In genomic region chrX:12891167-12891566, GRCh38 we compare ENCODE assay signal across 31 cellular contexts. TPM values are rescaled to one million over a fixed set of nuclear protein-coding genes. Genes with fewer than 3 reads are reported as not detected.
A peak's percentile ranks its signal among the peaks of the same experiment; 100 is the strongest.
DNase-seq lines count a peak whose midpoint lies in the region; ATAC-seq and TF ChIP-seq lines count a peak whose summit lies in the region.
"Had no signal": no experiment of that assay in that cellular context is flagged by ENCODE, and none has a peak within 500 bp of the region (broad histone marks: within the 10 kb centered on the region; RNA-seq: fewer than 3 reads in every experiment).

No MANE protein-coding gene starts in this region.

- no peak overlapping the region for H2BK20ac ChIP-seq in H9 (ENCODE audit: low read depth, low read length, poor library complexity, severe bottlenecking)

- no peak overlapping the region for H4K8ac ChIP-seq in H9 (replicated peaks; ENCODE audit: insufficient read length, low read depth, low read length)

- H4K91ac ChIP-seq in H9 (ENCODE audit: insufficient read length, low read depth, low read length), result no peak overlapping the region

- no peaks in the 10 kb centered on the region for H3K23me2 ChIP-seq in H9 (ENCODE audit: insufficient read length, low read depth, low read length, poor library complexity, severe bottlenecking)

- H3K27me3 Mint-ChIP-seq in activated CD8-positive, alpha-beta T cell treated with anti-CD3 and anti-CD28 coated beads, Interleukin-2, amount 10 ng/mL, durations not matched to agents 7 days and 5 days (ENCODE audit: low read depth), result no peaks in the 10 kb centered on the region
- no peaks in the 10 kb centered on the region for H3K27me3 Mint-ChIP-seq in activated CD8-positive, alpha-beta T cell treated with anti-CD3 and anti-CD28 coated beads for 36 hours
- no peaks in the 10 kb centered on the region; the same call in 1 of the 2 replicates for H3K27me3 Mint-ChIP-seq in H9 (ENCODE audit: low read depth)
- H3K27me3 Mint-ChIP-seq: activated naive CD8-positive, alpha-beta T cell had no signal

- H3K9me2 ChIP-seq in OCI-LY7 (ENCODE audit: insufficient read depth, low read length), result no peaks in the 10 kb centered on the region

- H3K9me3 ChIP-seq in OCI-LY7 (ENCODE audit: low read length), result peaks cover 10% of the 10 kb centered on the region; the same call in 1 of the 2 replicates
- no peaks in the 10 kb centered on the region for H3K9me3 ChIP-seq in spleen
- no peaks in the 10 kb centered on the region for H3K9me3 ChIP-seq in esophagus squamous epithelium
- no peaks in the 10 kb centered on the region for H3K9me3 ChIP-seq in H9 (ENCODE audit: control insufficient read depth, low read depth, low read length)
- H3K9me3 ChIP-seq: esophagus muscularis mucosa, gastroesophageal sphincter had no signal

- H3K4me2 ChIP-seq in KMS-11, result peak overlapping the region; percentile 92
- peak overlapping the region; percentile 55 for H3K4me2 ChIP-seq in OCI-LY7 (ENCODE audit: low read length)
- no peak overlapping the region for H3K4me2 ChIP-seq in H9 (ENCODE audit: insufficient read depth, insufficient read length, low read length)

- no peak for TF ChIP-seq POLR2A in spleen (IDR thresholded peaks at IDR 0.05)
- TF ChIP-seq POLR2A in esophagus squamous epithelium (IDR thresholded peaks at IDR 0.05), result no peak

- H3K27ac ChIP-seq in KMS-11, result peak overlapping the region; percentile 88
- peak overlapping the region; percentile 88 for H3K27ac ChIP-seq in OCI-LY7 (ENCODE audit: low read depth, low read length, poor library complexity, severe bottlenecking)
- peak overlapping the region in 7 of 8 donors; percentile 35 to 81 (median 73) for H3K27ac ChIP-seq in spleen
- no peak overlapping the region for H3K27ac ChIP-seq in esophagus squamous epithelium
- no peak overlapping the region for H3K27ac ChIP-seq in H9 (ENCODE audit: insufficient read length, low read depth, low read length)
- H3K27ac ChIP-seq: esophagus muscularis mucosa, gastroesophageal sphincter, parathyroid adenoma, VCaP had no signal

- H2BK15ac ChIP-seq in H9 (ENCODE audit: low read depth, low read length), result no peak overlapping the region

- H4K5ac ChIP-seq in H9 (ENCODE audit: insufficient read length, low read depth, low read length), result no peak overlapping the region

- no peak overlapping the region for H2BK5ac ChIP-seq in H9 (ENCODE audit: insufficient read length, low read length)

- no TSS peak for BruUV-seq in OCI-LY7 (replicated peaks; lab: Mats Ljungman, UMichigan)

- H3K27me3 ChIP-seq in KMS-11 (ENCODE audit: insufficient read depth, low read depth) (no peaks in the 10 kb centered on the region), spleen (replicated peaks in 1 of 7) (peaks cover 0 to 2% (median 0%) of the 10 kb centered on the region in 7 donors), esophagus squamous epithelium (no peaks in the 10 kb centered on the region), H9 (ENCODE audit: insufficient read depth, low read length) (no peaks in the 10 kb centered on the region)
- H3K27me3 ChIP-seq: esophagus muscularis mucosa, gastroesophageal sphincter had no signal

- no peak overlapping the region for H3T11ph ChIP-seq in H9 (ENCODE audit: low read length)

- intact Hi-C loops in activated CD8-positive, alpha-beta T cell treated with anti-CD3 and anti-CD28 coated beads for 36 hours (cut with micrococcal nuclease), result loop anchor here (10.0 kb wide), 1 partner anchor 186 kb away; no protein-coding TSS in a partner anchor
- intact Hi-C loops in OCI-LY7 (cut with micrococcal nuclease; ENCODE audit: unreplicated experiment) (loop anchor here (10.0 kb wide), 1 partner anchor 386 kb away; no protein-coding TSS in a partner anchor), spleen (cut with DNase I; ENCODE audit: low total_unique reads) (loop anchor here (10.0 kb wide), 1 partner anchor 76 kb away; no protein-coding TSS in a partner anchor), esophagus squamous epithelium (cut with DNase I) (loop anchor here (10.0 kb wide), 1 partner anchor 76 kb away; no protein-coding TSS in a partner anchor)

- CTCF ChIA-PET in activated CD8-positive, alpha-beta T cell treated with anti-CD3 and anti-CD28 coated beads, Interleukin-2, amount 10 ng/mL, durations not matched to agents 7 days and 5 days (lab: Charles Lee), result interaction anchor here (0.6 to 7.4 kb wide), 3 partner anchors 9 to 77 kb away, joined by 3 to 90 read pairs (median 11); no protein-coding TSS in a partner anchor
- CTCF ChIA-PET in activated CD8-positive, alpha-beta T cell treated with anti-CD3 and anti-CD28 coated beads for 36 hours (lab: Charles Lee), result interaction anchor here (0.7 to 1.1 kb wide), 2 partner anchors 10 to 96 kb away, joined by 3 read pairs; no protein-coding TSS in a partner anchor
- CTCF ChIA-PET in OCI-LY7 (lab: Charles Lee; ENCODE audit: unreplicated experiment), result interaction anchor here (0.6 kb wide), 2 partner anchors 77 to 271 kb away, joined by 3 to 4 read pairs; no protein-coding TSS in a partner anchor

- peak overlapping the region; percentile 30; the same call in 1 of the 2 replicates for H3K9ac ChIP-seq in KMS-11
- no peak overlapping the region for H3K9ac ChIP-seq in H9 (ENCODE audit: extremely low read depth, insufficient read length, low read length)
- H3K9ac ChIP-seq: parathyroid adenoma had no signal

- no peak overlapping the region for H2AK5ac ChIP-seq in H9 (ENCODE audit: insufficient read length, low read length)

- no peak overlapping the region for H3K56ac ChIP-seq in H9 (ENCODE audit: insufficient read length, low read depth, low read length)

- H3K36me3 Mint-ChIP-seq in activated CD8-positive, alpha-beta T cell treated with anti-CD3 and anti-CD28 coated beads, Interleukin-2, amount 10 ng/mL, durations not matched to agents 7 days and 5 days (ENCODE audit: low read depth), result no peaks in the 10 kb centered on the region
- no peaks in the 10 kb centered on the region for H3K36me3 Mint-ChIP-seq in activated CD8-positive, alpha-beta T cell treated with anti-CD3 and anti-CD28 coated beads for 36 hours (ENCODE audit: low read depth)
- H3K36me3 Mint-ChIP-seq in H9 (ENCODE audit: insufficient read depth in 1 of 3, low read depth in 3 of 3), result no peaks in the 10 kb centered on the region; a peak in 1 of 7 replicates
- H3K36me3 Mint-ChIP-seq: activated naive CD8-positive, alpha-beta T cell; brain; CD4-positive, CD25-positive, alpha-beta regulatory T cell; T-cell had no signal

- H2BK12ac ChIP-seq in H9 (ENCODE audit: insufficient read length, low read depth, low read length), result no peak overlapping the region

- no peak overlapping the region for H3K18ac ChIP-seq in H9 (ENCODE audit: insufficient read length, low read depth, low read length)

- no peak overlapping the region for H3K4ac ChIP-seq in H9 (ENCODE audit: low read depth, low read length)

- H3K9me3 Mint-ChIP-seq in activated CD8-positive, alpha-beta T cell treated with anti-CD3 and anti-CD28 coated beads, Interleukin-2, amount 10 ng/mL, durations not matched to agents 7 days and 5 days (ENCODE audit: insufficient read depth), result peaks cover 5% of the 10 kb centered on the region
- no peaks in the 10 kb centered on the region for H3K9me3 Mint-ChIP-seq in activated CD8-positive, alpha-beta T cell treated with anti-CD3 and anti-CD28 coated beads for 36 hours
- H3K9me3 Mint-ChIP-seq in H9, result peaks cover 54 to 64% of the 10 kb centered on the region in 2 experiments
- H3K9me3 Mint-ChIP-seq: effector memory CD8-positive, alpha-beta T cell; T-cell had no signal

- H3K79me2 ChIP-seq in KMS-11 (ENCODE audit: insufficient read depth, low read depth) (no peaks in the 10 kb centered on the region), OCI-LY7 (ENCODE audit: insufficient read depth, low read depth, low read length) (no peaks in the 10 kb centered on the region), H9 (ENCODE audit: insufficient read depth, low read length) (no peaks in the 10 kb centered on the region)
- H3K79me2 ChIP-seq: parathyroid adenoma had no signal

- peaks cover 97% of the 10 kb centered on the region for H3K4me1 ChIP-seq in KMS-11 (ENCODE audit: low read depth, poor library complexity, severe bottlenecking)
- H3K4me1 ChIP-seq in OCI-LY7 (ENCODE audit: insufficient read depth, low read length, poor library complexity, severe bottlenecking), result peaks cover 72% of the 10 kb centered on the region
- peaks cover 3 to 62% (median 22%) of the 10 kb centered on the region in 6 donors for H3K4me1 ChIP-seq in spleen
- no peaks in the 10 kb centered on the region for H3K4me1 ChIP-seq in esophagus squamous epithelium
- no peaks in the 10 kb centered on the region for H3K4me1 ChIP-seq in H9 (ENCODE audit: insufficient read depth, low read length)
- H3K4me1 ChIP-seq: esophagus muscularis mucosa, gastroesophageal sphincter, parathyroid adenoma had no signal

- POLR2A ChIA-PET in activated CD8-positive, alpha-beta T cell treated with anti-CD3 and anti-CD28 coated beads, Interleukin-2, amount 10 ng/mL, durations not matched to agents 7 days and 5 days (lab: Charles Lee), result no interaction called here
- POLR2A ChIA-PET in activated CD8-positive, alpha-beta T cell treated with anti-CD3 and anti-CD28 coated beads for 36 hours (lab: Charles Lee), result interaction anchor here (1.0 to 1.9 kb wide), 3 partner anchors 10 to 80 kb away, joined by 3 to 4 read pairs (median 3); no protein-coding TSS in a partner anchor
- POLR2A ChIA-PET in OCI-LY7 (lab: Charles Lee), result interaction anchor here (0.6 to 3.9 kb wide), 9 partner anchors 17 to 802 kb away, joined by 3 to 12 read pairs (median 4); partner anchors contain the start of gene TLR7

- H2AFZ ChIP-seq in KMS-11 (ENCODE audit: low read depth) (no peak overlapping the region), OCI-LY7 (ENCODE audit: low read length) (peak overlapping the region; percentile 0; the same call in 1 of the 2 replicates), H9 (ENCODE audit: low read length) (no peak overlapping the region)
- H2AFZ ChIP-seq: parathyroid adenoma had no signal

- H3K23ac ChIP-seq in H9 (ENCODE audit: insufficient read length, low read depth, low read length), result no peak overlapping the region

- no peak overlapping the region for H3K4me3 Mint-ChIP-seq in activated CD8-positive, alpha-beta T cell treated with anti-CD3 and anti-CD28 coated beads, Interleukin-2, amount 10 ng/mL, durations not matched to agents 7 days and 5 days
- H3K4me3 Mint-ChIP-seq in activated CD8-positive, alpha-beta T cell treated with anti-CD3 and anti-CD28 coated beads for 36 hours, result no peak overlapping the region
- H3K4me3 Mint-ChIP-seq in H9, result no peak overlapping the region
- H3K4me3 Mint-ChIP-seq: activated naive CD8-positive, alpha-beta T cell; brain; CD4-positive, CD25-positive, alpha-beta regulatory T cell; effector memory CD8-positive, alpha-beta T cell; T-cell had no signal

- no peaks in the 10 kb centered on the region for H3K79me1 ChIP-seq in H9 (ENCODE audit: insufficient read depth, low read depth, low read length, poor library complexity, severe bottlenecking)

- ATAC-seq in activated CD8-positive, alpha-beta T cell treated with anti-CD3 and anti-CD28 coated beads, Interleukin-2, amount 10 ng/mL, durations not matched to agents 7 days and 5 days, result no peak
- ATAC-seq in activated CD8-positive, alpha-beta T cell treated with anti-CD3 and anti-CD28 coated beads for 36 hours, result no peak
- ATAC-seq: gastroesophageal sphincter, Right ventricle myocardium inferior, sciatic nerve had no signal

- DNase-seq in activated CD8-positive, alpha-beta T cell treated with anti-CD3 and anti-CD28 coated beads, Interleukin-2, amount 10 ng/mL, durations not matched to agents 7 days and 5 days, result no peak
- no peak for DNase-seq in activated CD8-positive, alpha-beta T cell treated with anti-CD3 and anti-CD28 coated beads for 36 hours
- DNase-seq in OCI-LY7 (ENCODE audit: low spot score), result no peak
- no peak for DNase-seq in spleen
- no peak for DNase-seq in esophagus squamous epithelium (lab: John Stamatoyannopoulos, UW)
- no peak for DNase-seq in H9
- DNase-seq in stimulated activated naive CD4-positive, alpha-beta T cell (lab: John Stamatoyannopoulos, UW), result no peak
- DNase-seq: ACHN; activated CD8-positive, alpha-beta memory T cell treated with anti-CD3 and anti-CD28 coated beads for 24 hours; CD4-positive, CD25-positive, alpha-beta regulatory T cell; DMS 273 treated with DMSO at 0.1 percent for 48 hours; effector memory CD8-positive, alpha-beta T cell; GF-D8; GOT3; mammary epithelial cell; NCI-H1105; NCI-H2081 treated with DMSO at 0.1 percent for 48 hours; NCI-H446; NK-92 treated with Interleukin-12 subunit alpha and Interleukin-12 subunit beta, amount 100 ng/mL, for 24 hours; T-cell had no signal

- no peaks in the 10 kb centered on the region for H4K20me1 ChIP-seq in KMS-11 (ENCODE audit: insufficient read depth)
- H4K20me1 ChIP-seq in OCI-LY7 (ENCODE audit: insufficient read depth, low read length), result no peaks in the 10 kb centered on the region
- H4K20me1 ChIP-seq in H9 (ENCODE audit: control insufficient read depth, insufficient read depth, insufficient read length), result no peaks in the 10 kb centered on the region

- 49 to 72% (median 66%) methylated on average over 4 of the region's 4 CpGs for WGBS in spleen, 5 donors
- 61 to 64% methylated on average over 2 to 4 of the region's 4 CpGs for WGBS in esophagus squamous epithelium, 2 donors
- no CpG with 5 or more reads among the region's 4 CpGs for WGBS in H9 (ENCODE audit: extremely low coverage, insufficient read length, low lambda C conversion rate)

- no peak overlapping the region for H2BK120ac ChIP-seq in H9 (ENCODE audit: low read depth, low read length, poor library complexity, severe bottlenecking)

- H3K27ac Mint-ChIP-seq in activated CD8-positive, alpha-beta T cell treated with anti-CD3 and anti-CD28 coated beads, Interleukin-2, amount 10 ng/mL, durations not matched to agents 7 days and 5 days, result peak overlapping the region; percentile 87
- no peak overlapping the region for H3K27ac Mint-ChIP-seq in activated CD8-positive, alpha-beta T cell treated with anti-CD3 and anti-CD28 coated beads for 36 hours
- H3K27ac Mint-ChIP-seq in H9, result no peak overlapping the region
- H3K27ac Mint-ChIP-seq: brain; CD4-positive, CD25-positive, alpha-beta regulatory T cell had no signal

- H3K36me3 ChIP-seq in KMS-11 (ENCODE audit: insufficient read depth), result no peaks in the 10 kb centered on the region
- H3K36me3 ChIP-seq in OCI-LY7 (ENCODE audit: insufficient read depth, low read length), result peaks cover 46% of the 10 kb centered on the region
- no peaks in the 10 kb centered on the region for H3K36me3 ChIP-seq in spleen
- H3K36me3 ChIP-seq in esophagus squamous epithelium, result no peaks in the 10 kb centered on the region
- H3K36me3 ChIP-seq: esophagus muscularis mucosa, gastroesophageal sphincter had no signal

- H3K14ac ChIP-seq in H9 (ENCODE audit: insufficient read depth, low read length), result no peak overlapping the region

- TF ChIP-seq CTCF in activated CD8-positive, alpha-beta T cell treated with anti-CD3 and anti-CD28 coated beads for 36 hours (IDR thresholded peaks at IDR 0.05), result no peak
- TF ChIP-seq CTCF in KMS-11 (conservative IDR thresholded peaks at IDR 0.05; ENCODE audit: low read depth, low read length) (no peak), OCI-LY7 (conservative IDR thresholded peaks at IDR 0.05; ENCODE audit: low read length) (no peak), spleen (IDR thresholded peaks at IDR 0.05 in 8 of 11, conservative IDR thresholded peaks at IDR 0.05 in 3 of 11) (no peak), esophagus squamous epithelium (IDR thresholded peaks at IDR 0.05) (no peak), H9 (conservative IDR thresholded peaks at IDR 0.05) (no peak)

- no peak overlapping the region for H3K4me3 ChIP-seq in KMS-11 (IDR thresholded peaks at IDR 0.05; ENCODE audit: insufficient read depth, low read depth, low read length)
- peak overlapping the region; percentile 24 for H3K4me3 ChIP-seq in OCI-LY7 (ENCODE audit: low read depth, low read length, poor library complexity, severe bottlenecking)
- no peak overlapping the region for H3K4me3 ChIP-seq in spleen
- no peak overlapping the region for H3K4me3 ChIP-seq in esophagus squamous epithelium
- H3K4me3 ChIP-seq: esophagus muscularis mucosa, gastroesophageal sphincter had no signal

- H3K4me1 Mint-ChIP-seq in activated CD8-positive, alpha-beta T cell treated with anti-CD3 and anti-CD28 coated beads, Interleukin-2, amount 10 ng/mL, durations not matched to agents 7 days and 5 days (ENCODE audit: low read depth), result peaks cover 51% of the 10 kb centered on the region
- H3K4me1 Mint-ChIP-seq in activated CD8-positive, alpha-beta T cell treated with anti-CD3 and anti-CD28 coated beads for 36 hours (ENCODE audit: low read depth), result peaks cover 33% of the 10 kb centered on the region
- no peaks in the 10 kb centered on the region for H3K4me1 Mint-ChIP-seq in H9
- H3K4me1 Mint-ChIP-seq: brain had no signal

RNA-seq across cellular contexts. Expression of gene TLR8, which starts 15.3 kb away (rescaled TPM):
- total RNA-seq in activated CD8-positive, alpha-beta T cell treated with anti-CD3 and anti-CD28 coated beads, Interleukin-2, amount 10 ng/mL, durations not matched to agents 7 days and 5 days, result not detected
- not detected for total RNA-seq in activated CD8-positive, alpha-beta T cell treated with anti-CD3 and anti-CD28 coated beads for 36 hours
- total RNA-seq in OCI-LY7 (2014; rRNA removed; shearing (Covaris generic)), result not detected in 2 replicates
- total RNA-seq in OCI-LY7 (2022), result not detected in 2 replicates
- 10 to 100 TPM; 19.9 to 76.5 (median 35.7) TPM for total RNA-seq in spleen
- 1 to 10 TPM; 1.1 to 3.5 (median 1.5) TPM for polyA plus RNA-seq in spleen
- total RNA-seq in esophagus squamous epithelium, result 1 to 10 TPM in 2 of 4 donors, under 1 TPM in 1, not detected in 1; 0.22 to 3.1 (median 1.9) TPM
- total RNA-seq in H9 (2021), result not detected in 2 replicates
- total RNA-seq: CD4-positive, CD25-positive, alpha-beta regulatory T cell; kidney epithelial cell; mammary epithelial cell; myocyte; T-cell had no signal
- polyA plus RNA-seq: CD4-positive, CD25-positive, alpha-beta regulatory T cell; mammary epithelial cell had no signal

RNA-seq across cellular contexts. Expression of gene TLR7, which starts 24.3 kb away (rescaled TPM):
- under 1 TPM in 1 of 2 experiments, not detected in 1; 0.05 TPM for total RNA-seq in activated CD8-positive, alpha-beta T cell treated with anti-CD3 and anti-CD28 coated beads, Interleukin-2, amount 10 ng/mL, durations not matched to agents 7 days and 5 days
- total RNA-seq in activated CD8-positive, alpha-beta T cell treated with anti-CD3 and anti-CD28 coated beads for 36 hours, result under 1 TPM; 0.07 to 0.13 TPM
- 9.9 and 13.9 TPM in 2 replicates for total RNA-seq in OCI-LY7 (2014; rRNA removed; shearing (Covaris generic))
- total RNA-seq in OCI-LY7 (2022) (11.4 and 12.1 TPM in 2 replicates), spleen (1 to 10 TPM; 4.6 to 9.2 (median 5.2) TPM), esophagus squamous epithelium (1 to 10 TPM in 1 of 4 donors, under 1 TPM in 2, not detected in 1; 0.49 to 1.8 (median 0.95) TPM), H9 (2021) (not detected in 2 replicates)
- polyA plus RNA-seq in spleen, result 1 to 10 TPM; 2.5 to 2.9 (median 2.7) TPM
- total RNA-seq: CD4-positive, CD25-positive, alpha-beta regulatory T cell; kidney epithelial cell; mammary epithelial cell; myocyte had no signal
- polyA plus RNA-seq: mammary epithelial cell had no signal

Comparison
In these comparisons a context has a peak if more than half of its experiments do, and no peak if none do; other contexts are left out.
1. H3K27ac ChIP-seq: peak in KMS-11 (single experiment), OCI-LY7 (single experiment) and spleen (7 of 8); none in esophagus squamous epithelium (0 of 4) and H9 (single experiment).
2. RNA of gene TLR8, which starts 15.3 kb away (total RNA-seq): 19.9 to 76.5 TPM in spleen; 0.22 to 3.1 TPM in esophagus squamous epithelium, not detected in activated CD8-positive, alpha-beta T cell treated with anti-CD3 and anti-CD28 coated beads, Interleukin-2, amount 10 ng/mL, durations not matched to agents 7 days and 5 days, not detected in activated CD8-positive, alpha-beta T cell treated with anti-CD3 and anti-CD28 coated beads for 36 hours, not detected in OCI-LY7 and not detected in H9; every median in the first group is over 4 times any median in the second.